ENCODE assay signal across 1 cellular context in genomic region chr14:104138098-104138890, GRCh38.
TF ChIP-seq lines count a peak whose summit lies in the region.

Gene KIF26A, plus strand, starts transcription at chr14:104138587. Its CDS starts 136 bp downstream, at chr14:104138723.

TF ChIP-seq in IMR-90, 13 proteins besides CTCF, POLR2A, EP300 and RAD21 (continued from another document):
- TF ChIP-seq ELK1 (IDR thresholded peaks at IDR 0.05; ENCODE audit: borderline replicate concordance, low read depth, low read length): no peak
- no peak for TF ChIP-seq RCOR1 (IDR thresholded peaks at IDR 0.05; ENCODE audit: insufficient replicate concordance, low read length)
